Comparison of ENCODE assay signal across 17 cellular contexts in the genomic region with DNA sequence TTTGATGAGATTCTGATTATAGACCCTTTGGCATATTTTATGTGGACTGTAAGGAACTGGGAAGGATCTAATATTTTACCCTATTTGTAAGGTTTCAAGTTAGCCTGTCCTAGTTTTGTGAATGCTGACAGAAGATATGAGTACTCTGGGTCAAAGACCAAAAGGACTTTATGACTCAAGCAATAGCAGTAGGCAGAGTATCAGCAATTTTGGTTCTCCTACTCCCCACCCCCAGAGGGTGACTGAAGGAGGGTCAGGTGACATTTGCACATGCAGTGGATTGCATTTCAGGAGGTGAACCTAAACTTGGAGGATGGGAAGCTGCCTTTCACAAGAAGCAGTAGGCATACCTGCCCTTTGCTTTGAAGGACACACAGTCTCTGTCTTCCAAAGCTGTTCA.
DNase-seq lines count a peak whose midpoint lies in the region; ATAC-seq and TF ChIP-seq lines count a peak whose summit lies in the region.
"Had no signal": no experiment of that assay in that cellular context is flagged by ENCODE, and none has a peak within 500 bp of the region (broad histone marks: within the 10 kb centered on the region; RNA-seq: fewer than 3 reads in every experiment).

No MANE protein-coding gene starts in this region.

- no peaks in the 10 kb centered on the region for H3K36me3 Mint-ChIP-seq in Caco-2 (ENCODE audit: insufficient read depth, unreplicated experiment)
- H3K36me3 Mint-ChIP-seq: immature natural killer cell had no signal

- no peaks in the 10 kb centered on the region for H3K27me3 Mint-ChIP-seq in Caco-2 (ENCODE audit: insufficient read depth, unreplicated experiment)
- H3K27me3 Mint-ChIP-seq: activated B cell treated with CpG ODN at 0.5 μM for 24 hours had no signal

- H3K4me1 ChIP-seq in Caco-2: peaks cover 29% of the 10 kb centered on the region
- peaks cover 65% of the 10 kb centered on the region for H3K4me1 ChIP-seq in OCI-LY7 (ENCODE audit: insufficient read depth, low read length, poor library complexity, severe bottlenecking)
- H3K4me1 ChIP-seq in right lobe of liver: peaks cover 0 to 6% (median 2%) of the 10 kb centered on the region in 4 donors

- H3K36me3 ChIP-seq in Caco-2 (ENCODE audit: control insufficient read depth, insufficient read depth, low read length) (no peaks in the 10 kb centered on the region), OCI-LY7 (ENCODE audit: insufficient read depth, low read length) (no peaks in the 10 kb centered on the region), right lobe of liver (no peaks in the 10 kb centered on the region)

- peak overlapping the region; percentile 20; the same call in 1 of the 2 replicates for H2AFZ ChIP-seq in OCI-LY7 (ENCODE audit: low read length)

- intact Hi-C loops in Caco-2 (cut with micrococcal nuclease; ENCODE audit: unreplicated experiment) (no loop called here), OCI-LY7 (cut with micrococcal nuclease; ENCODE audit: unreplicated experiment) (loop anchor here (2.0 kb wide), 1 partner anchor 84 kb away; a partner anchor contains a TSS), right lobe of liver (cut with DNase I) (no loop called here)

- H3K4me2 ChIP-seq in OCI-LY7 (ENCODE audit: low read length): peak overlapping the region; percentile 51

- BruUV-seq in Caco-2 (replicated peaks; lab: Mats Ljungman, UMichigan): no TSS peak
- BruUV-seq in OCI-LY7 (replicated peaks; lab: Mats Ljungman, UMichigan): no TSS peak

- H3K4me1 Mint-ChIP-seq in Caco-2 (ENCODE audit: low read depth, unreplicated experiment): peaks cover 32% of the 10 kb centered on the region

- POLR2A ChIA-PET in Caco-2 (lab: Charles Lee): no interaction called here
- POLR2A ChIA-PET in OCI-LY7 (lab: Charles Lee): interaction anchor here (0.7 to 1.6 kb wide), 4 partner anchors 10 to 645 kb away, joined by 4 to 10 read pairs (median 5); a partner anchor contains a TSS

- TF ChIP-seq CTCF in Caco-2 (IDR thresholded peaks at IDR 0.05; ENCODE audit: insufficient read depth in 1 of 2, low read depth in 1 of 2, low read length in 1 of 2, severe bottlenecking in 1 of 2, unreplicated experiment in 1 of 2) (no peak), OCI-LY7 (conservative IDR thresholded peaks at IDR 0.05; ENCODE audit: low read length) (no peak), right lobe of liver (IDR thresholded peaks at IDR 0.05) (no peak), GM13976 (IDR thresholded peaks at IDR 0.05; ENCODE audit: borderline replicate concordance, control extremely low read depth, extremely low read depth, insufficient read depth, missing control alignments) (no peak)

- DNase-seq in Caco-2: peak in 1 of 2 experiments; percentile 48
- no peak for DNase-seq in OCI-LY7 (ENCODE audit: low spot score)
- no peak for DNase-seq in right lobe of liver
- DNase-seq in GM13976 (ENCODE audit: low spot score): no peak
- no peak for DNase-seq in KG1 (lab: John Stamatoyannopoulos, UW)
- no peak for DNase-seq in NCI-H1105 (lab: John Stamatoyannopoulos, UW)
- DNase-seq in anterior cingulate cortex (lab: John Stamatoyannopoulos, UW): no peak
- DNase-seq: activated B cell treated with CpG ODN at 0.5 μM for 24 hours; activated gamma-delta T cell treated with Interleukin-2 at 50 U/mL for 16 hours; HFFc6; immature natural killer cell; NCI-H1048; NCI-H526 treated with DMSO at 0.1 percent for 48 hours; stimulated activated CD4-positive, alpha-beta T cell treated with anti-CD3 and anti-CD28 coated beads, Interleukin-12 subunit alpha, Interleukin-12 subunit beta, amount 100 ng/mL, for 4 hours had no signal

- no peaks in the 10 kb centered on the region for H3K9me3 Mint-ChIP-seq in Caco-2 (ENCODE audit: unreplicated experiment)
- H3K9me3 Mint-ChIP-seq: activated B cell treated with CpG ODN at 0.5 μM for 24 hours, HFFc6, immature natural killer cell had no signal

- H3K4me3 ChIP-seq in Caco-2 (ENCODE audit: low read depth, low read length): no peak overlapping the region
- no peak overlapping the region for H3K4me3 ChIP-seq in OCI-LY7 (ENCODE audit: low read depth, low read length, poor library complexity, severe bottlenecking)
- no peak overlapping the region for H3K4me3 ChIP-seq in right lobe of liver
- H3K4me3 ChIP-seq: coronary artery had no signal

- H3K27me3 ChIP-seq in Caco-2 (replicated peaks; ENCODE audit: control insufficient read depth, insufficient read depth, low read length) (no peaks in the 10 kb centered on the region), right lobe of liver (no peaks in the 10 kb centered on the region)

- in situ Hi-C loops in GM13976 (cut with MboI; ENCODE audit: low sequenced_read_pairs, unreplicated experiment): no loop called here

- H4K20me1 ChIP-seq in OCI-LY7 (ENCODE audit: insufficient read depth, low read length): no peaks in the 10 kb centered on the region

- H3K9me3 ChIP-seq in Caco-2 (no peaks in the 10 kb centered on the region), OCI-LY7 (ENCODE audit: low read length) (no peaks in the 10 kb centered on the region), right lobe of liver (no peaks in the 10 kb centered on the region)

- H3K27ac Mint-ChIP-seq in Caco-2 (ENCODE audit: unreplicated experiment): peak overlapping the region; percentile 38
- H3K27ac Mint-ChIP-seq: HFFc6 had no signal

- no peaks in the 10 kb centered on the region for H3K9me2 ChIP-seq in OCI-LY7 (ENCODE audit: insufficient read depth, low read length)

- CTCF ChIA-PET in Caco-2 (lab: Charles Lee) (no interaction called here), OCI-LY7 (lab: Charles Lee; ENCODE audit: unreplicated experiment) (no interaction called here)

- peak; percentile 26 for ATAC-seq in GM19395 (IDR thresholded peaks at IDR 0.05; ENCODE audit: unreplicated experiment)
- peak; percentile 53 to 90 (median 68) for ATAC-seq in right lobe of liver

- H3K4me3 Mint-ChIP-seq in Caco-2 (ENCODE audit: unreplicated experiment): no peak overlapping the region
- H3K4me3 Mint-ChIP-seq: activated B cell treated with CpG ODN at 0.5 μM for 24 hours, HFFc6, immature natural killer cell had no signal

- H3K27ac ChIP-seq in OCI-LY7 (ENCODE audit: low read depth, low read length, poor library complexity, severe bottlenecking) (peak overlapping the region; percentile 39), right lobe of liver (no peak overlapping the region)
- H3K27ac ChIP-seq: C4-2B, coronary artery had no signal

- no peaks in the 10 kb centered on the region for H3K79me2 ChIP-seq in OCI-LY7 (ENCODE audit: insufficient read depth, low read depth, low read length)

- TF ChIP-seq POLR2A in right lobe of liver (IDR thresholded peaks at IDR 0.05): no peak
